Comparison of ENCODE assay signal across 2 cellular contexts in the genomic region with DNA sequence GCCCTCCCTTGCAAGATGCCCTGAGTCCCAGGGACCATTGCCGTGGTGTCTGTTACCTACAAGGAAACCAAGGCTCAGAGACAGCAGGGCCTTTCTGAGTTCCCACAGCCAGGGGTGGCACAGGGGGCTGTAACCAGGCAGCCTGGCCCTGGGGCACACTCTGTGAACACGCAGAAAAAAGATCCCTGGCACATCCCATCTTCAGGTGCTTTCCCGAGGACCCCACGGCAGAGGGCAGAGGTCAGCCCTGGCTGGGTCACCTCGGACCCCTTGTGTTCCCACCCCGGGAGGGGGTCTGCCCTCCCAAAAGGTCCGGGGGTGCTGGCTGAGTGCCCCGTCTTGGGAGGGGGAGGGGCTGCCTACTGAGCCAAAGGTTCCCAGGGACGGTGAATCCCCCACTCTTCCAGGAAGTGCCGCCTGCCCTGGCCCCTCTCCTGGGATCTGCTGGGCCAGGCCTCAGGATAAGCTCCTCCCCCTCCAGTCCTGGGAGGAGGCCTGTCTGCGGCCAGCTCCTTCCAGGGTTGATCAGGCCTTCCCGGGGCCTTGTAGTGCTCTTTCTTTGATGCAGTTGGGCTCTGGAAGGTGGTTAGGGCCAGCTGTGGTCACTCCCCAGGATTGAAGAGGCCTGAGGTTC.
A peak's percentile ranks its signal among the peaks of the same experiment; 100 is the strongest.
TF ChIP-seq lines count a peak whose summit lies in the region.

No MANE protein-coding gene starts in this region.

TF ChIP-seq in H1, 55 proteins besides CTCF, POLR2A, EP300 and RAD21:
- TF ChIP-seq RNF2 (IDR thresholded peaks at IDR 0.05; ENCODE audit: borderline replicate concordance, low read depth, low read length, missing control alignments, poor library complexity, severe bottlenecking) = no peak
- peak; percentile 42; the same call in 1 of the 2 replicates for TF ChIP-seq TBP (IDR thresholded peaks at IDR 0.05; ENCODE audit: low read depth, low read length)
- TF ChIP-seq SP4 (IDR thresholded peaks at IDR 0.05; ENCODE audit: low read length) = 0 out of 2 replicates have a peak, but pooled peaks have one; percentile 53
- TF ChIP-seq TAF7 (optimal IDR thresholded peaks at IDR 0.05; ENCODE audit: borderline replicate concordance, low read depth, low read length) = no peak
- peak; percentile 22; the same call in 1 of the 2 replicates for TF ChIP-seq GABPA (IDR thresholded peaks at IDR 0.05; ENCODE audit: borderline replicate concordance, insufficient read depth, low read length)
- TF ChIP-seq BRCA1 (IDR thresholded peaks at IDR 0.05; ENCODE audit: low read depth, low read length) = no peak

TF ChIP-seq in liver, 16 proteins besides CTCF, POLR2A, EP300 and RAD21:
- TF ChIP-seq JUND (IDR thresholded peaks at IDR 0.05) (no peak), FOXA2 (IDR thresholded peaks at IDR 0.05) (no peak), NR2F2 (IDR thresholded peaks at IDR 0.05) (peak; percentile 26), GABPA (IDR thresholded peaks at IDR 0.05 in 1 of 2, conservative IDR thresholded peaks at IDR 0.05 in 1 of 2) (no peak)
- TF ChIP-seq, protein P1, sequence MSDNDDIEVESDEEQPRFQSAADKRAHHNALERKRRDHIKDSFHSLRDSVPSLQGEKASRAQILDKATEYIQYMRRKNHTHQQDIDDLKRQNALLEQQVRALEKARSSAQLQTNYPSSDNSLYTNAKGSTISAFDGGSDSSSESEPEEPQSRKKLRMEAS (IDR thresholded peaks at IDR 0.05) = no peak
